ENCODE assay signal across 13 cellular contexts in genomic region chr12:22282283-22282682, GRCh38. TPM values are rescaled to one million over a fixed set of nuclear protein-coding genes. Genes with fewer than 3 reads are reported as not detected.
A peak's percentile ranks its signal among the peaks of the same experiment; 100 is the strongest.
DNase-seq lines count a peak whose midpoint lies in the region; FAIRE-seq and TF ChIP-seq lines count a peak whose summit lies in the region.
"Had no signal": no experiment of that assay in that cellular context is flagged by ENCODE, and none has a peak within 500 bp of the region (broad histone marks: within the 10 kb centered on the region; RNA-seq: fewer than 3 reads in every experiment).

No MANE protein-coding gene starts in this region.

- no peaks in the 10 kb centered on the region for H3K4me1 ChIP-seq in hepatocyte (ENCODE audit: insufficient read depth)
- H3K4me1 ChIP-seq in stomach smooth muscle (ENCODE audit: control insufficient read depth, insufficient read depth, low read length): peaks cover 11% of the 10 kb centered on the region

- H4K20me1 ChIP-seq in hepatocyte (ENCODE audit: insufficient read depth, poor library complexity, severe bottlenecking): no peaks in the 10 kb centered on the region

- no peaks in the 10 kb centered on the region for H3K79me2 ChIP-seq in hepatocyte

- DNase-seq in HFF-Myc (ENCODE audit: extremely low read depth, low read depth) (peak; percentile 30), bronchial epithelial cell (ENCODE audit: low read depth) (peak; percentile 94), hepatocyte (ENCODE audit: low spot score) (peak; percentile 14), lower leg skin (ENCODE audit: low spot score in 2 of 2) (no peak), anterior cingulate cortex (lab: John Stamatoyannopoulos, UW) (no peak), GM13977 (ENCODE audit: low spot score) (no peak)
- no peak for DNase-seq in activated CD4-positive, alpha-beta T cell treated with anti-CD3 and anti-CD28 coated beads, Interleukin-2, amount 10 ng/mL, durations not matched to agents 7 days and 5 days
- DNase-seq: DND-41; immature natural killer cell; Kasumi-1; stimulated activated CD4-positive, alpha-beta T cell treated with anti-CD3 and anti-CD28 coated beads, Interleukin-15, amount 100 ng/mL, for 24 hours had no signal

- in situ Hi-C loops in GM13977 (cut with MboI; ENCODE audit: low pct_unique_long_range_greater_than_20kb, low sequenced_read_pairs, unreplicated experiment): no loop called here

- no peaks in the 10 kb centered on the region for H3K9me3 ChIP-seq in hepatocyte (ENCODE audit: low read depth)
- no peaks in the 10 kb centered on the region for H3K9me3 ChIP-seq in stomach smooth muscle (ENCODE audit: control insufficient read depth in 2 of 2, low read length in 2 of 2)

- CTCF ChIA-PET in activated CD4-positive, alpha-beta T cell treated with anti-CD3 and anti-CD28 coated beads, Interleukin-2, amount 10 ng/mL, durations not matched to agents 7 days and 5 days (lab: Charles Lee): interaction anchor here (0.9 kb wide), 1 partner anchor 53 kb away, joined by 3 read pairs; no protein-coding TSS in a partner anchor

- H3K27me3 Mint-ChIP-seq in activated CD4-positive, alpha-beta T cell treated with anti-CD3 and anti-CD28 coated beads, Interleukin-2, amount 10 ng/mL, durations not matched to agents 7 days and 5 days: no peaks in the 10 kb centered on the region

- no peak for FAIRE-seq in bronchial epithelial cell (lab: Jason Lieb, UNC)

- POLR2A ChIA-PET in activated CD4-positive, alpha-beta T cell treated with anti-CD3 and anti-CD28 coated beads, Interleukin-2, amount 10 ng/mL, durations not matched to agents 7 days and 5 days (lab: Charles Lee): no interaction called here

- H3K4me3 ChIP-seq in HFF-Myc (replicated peaks; ENCODE audit: low read depth, low read length) (no peak overlapping the region), bronchial epithelial cell (ENCODE audit: low read depth, low read length) (no peak overlapping the region), hepatocyte (no peak overlapping the region), stomach smooth muscle (ENCODE audit: low read length in 2 of 2) (peak overlapping the region; percentile 0 to 64), lower leg skin (ENCODE audit: low read depth, poor library complexity, severe bottlenecking) (no peak overlapping the region)

- no peaks in the 10 kb centered on the region for H3K4me1 Mint-ChIP-seq in activated CD4-positive, alpha-beta T cell treated with anti-CD3 and anti-CD28 coated beads, Interleukin-2, amount 10 ng/mL, durations not matched to agents 7 days and 5 days

- H3K9me2 ChIP-seq in hepatocyte (replicated peaks; ENCODE audit: insufficient read depth): no peaks in the 10 kb centered on the region

- no peak for TF ChIP-seq POLR2A in lower leg skin (IDR thresholded peaks at IDR 0.05)

- H3K9ac ChIP-seq in stomach smooth muscle (ENCODE audit: low read length in 2 of 2): peak overlapping the region; percentile 30 to 48

- no peaks in the 10 kb centered on the region for H3K9me3 Mint-ChIP-seq in activated CD4-positive, alpha-beta T cell treated with anti-CD3 and anti-CD28 coated beads, Interleukin-2, amount 10 ng/mL, durations not matched to agents 7 days and 5 days

- intact Hi-C loops in lower leg skin (cut with DNase I; ENCODE audit: low total_unique reads): no loop called here

- H3K27ac Mint-ChIP-seq in activated CD4-positive, alpha-beta T cell treated with anti-CD3 and anti-CD28 coated beads, Interleukin-2, amount 10 ng/mL, durations not matched to agents 7 days and 5 days: no peak overlapping the region
- H3K27ac Mint-ChIP-seq: immature natural killer cell had no signal

- H3K27ac ChIP-seq in hepatocyte (no peak overlapping the region), stomach smooth muscle (ENCODE audit: low read length) (peak overlapping the region; percentile 53)
- H3K27ac ChIP-seq: VCaP had no signal

- no peaks in the 10 kb centered on the region for H3K27me3 ChIP-seq in bronchial epithelial cell (ENCODE audit: control insufficient read depth, insufficient read depth, low read length)
- no peaks in the 10 kb centered on the region for H3K27me3 ChIP-seq in hepatocyte
- no peaks in the 10 kb centered on the region for H3K27me3 ChIP-seq in stomach smooth muscle (ENCODE audit: control insufficient read depth in 1 of 2, insufficient read depth in 2 of 2, low read length in 2 of 2)

- 80% methylated on average over 6 of the region's 6 CpGs for WGBS in hepatocyte (ENCODE audit: low lambda C conversion rate, missing lambda C conversion rate)
- WGBS in lower leg skin, 2 donors: 53 to 64% methylated on average over 6 of the region's 6 CpGs

- no peak overlapping the region for H3K4me3 Mint-ChIP-seq in activated CD4-positive, alpha-beta T cell treated with anti-CD3 and anti-CD28 coated beads, Interleukin-2, amount 10 ng/mL, durations not matched to agents 7 days and 5 days
- H3K4me3 Mint-ChIP-seq: immature natural killer cell had no signal

- H3K36me3 Mint-ChIP-seq in activated CD4-positive, alpha-beta T cell treated with anti-CD3 and anti-CD28 coated beads, Interleukin-2, amount 10 ng/mL, durations not matched to agents 7 days and 5 days (ENCODE audit: low read depth): no peaks in the 10 kb centered on the region
- H3K36me3 Mint-ChIP-seq: immature natural killer cell had no signal

- no peak for TF ChIP-seq CTCF in HFF-Myc (IDR thresholded peaks at IDR 0.05; ENCODE audit: low read depth, low read length, missing control alignments)
- TF ChIP-seq CTCF in bronchial epithelial cell (IDR thresholded peaks at IDR 0.05; ENCODE audit: insufficient read depth, low read length, severe bottlenecking): no peak
- no peak for TF ChIP-seq CTCF in hepatocyte (IDR thresholded peaks at IDR 0.05; ENCODE audit: poor library complexity)
- no peak for TF ChIP-seq CTCF in lower leg skin (IDR thresholded peaks at IDR 0.05)
- no peak for TF ChIP-seq CTCF in GM13977 (IDR thresholded peaks at IDR 0.05; ENCODE audit: extremely low read depth, insufficient read depth, missing control alignments)

- H3K36me3 ChIP-seq in bronchial epithelial cell (ENCODE audit: control insufficient read depth, insufficient read depth, low read length): no peaks in the 10 kb centered on the region
- no peaks in the 10 kb centered on the region for H3K36me3 ChIP-seq in hepatocyte (replicated peaks; ENCODE audit: insufficient read depth, low read depth)
- peaks cover 0 to 2% of the 10 kb centered on the region in 2 donors for H3K36me3 ChIP-seq in stomach smooth muscle (ENCODE audit: control insufficient read depth in 2 of 2, insufficient read depth in 2 of 2, low read length in 2 of 2)

- H3K4me2 ChIP-seq in hepatocyte: no peak overlapping the region

- H2AFZ ChIP-seq in hepatocyte: no peak overlapping the region

RNA-seq across cellular contexts. Expression of gene ST8SIA1, which starts 52.2 kb away (rescaled TPM):
- total RNA-seq in bronchial epithelial cell: under 0.01 and 0.13 TPM in 2 replicates
- total RNA-seq in hepatocyte: 1.5 and 2.0 TPM in 2 replicates
- 0.77 and 0.88 TPM in 2 replicates for polyA plus RNA-seq in hepatocyte
- total RNA-seq in lower leg skin: 1 to 10 TPM; 2.6 to 9.5 (median 7.3) TPM
- total RNA-seq in activated CD4-positive, alpha-beta T cell treated with anti-CD3 and anti-CD28 coated beads, Interleukin-2, amount 10 ng/mL, durations not matched to agents 7 days and 5 days: under 1 TPM; 0.52 to 0.62 TPM
- polyA plus RNA-seq: immature natural killer cell had no signal

Comparison
In these comparisons a context has a peak if more than half of its experiments do, and no peak if none do; other contexts are left out.
1. DNase-seq: peak in HFF-Myc (single experiment), bronchial epithelial cell (single experiment) and hepatocyte (single experiment); none in lower leg skin (0 of 2), activated CD4-positive, alpha-beta T cell treated with anti-CD3 and anti-CD28 coated beads, Interleukin-2, amount 10 ng/mL, durations not matched to agents 7 days and 5 days (single experiment), anterior cingulate cortex (0 of 58) and GM13977 (single experiment).
2. H3K4me3 ChIP-seq: peak in stomach smooth muscle (2 of 2); none in HFF-Myc (single experiment), bronchial epithelial cell (single experiment), hepatocyte (single experiment) and lower leg skin (single experiment).